In genomic region chrX:15438332-15438731, GRCh38 we compare ENCODE assay signal across 13 cellular contexts. TPM values are rescaled to one million over a fixed set of nuclear protein-coding genes. Genes with fewer than 3 reads are reported as not detected.
A peak's percentile ranks its signal among the peaks of the same experiment; 100 is the strongest.
DNase-seq lines count a peak whose midpoint lies in the region; ATAC-seq and TF ChIP-seq lines count a peak whose summit lies in the region.
"Had no signal": no experiment of that assay in that cellular context is flagged by ENCODE, and none has a peak within 500 bp of the region (broad histone marks: within the 10 kb centered on the region; RNA-seq: fewer than 3 reads in every experiment).

No MANE protein-coding gene starts in this region.

- no peak overlapping the region for H4K8ac ChIP-seq in H9 (replicated peaks; ENCODE audit: insufficient read length, low read depth, low read length)

- TF ChIP-seq CTCF in H9 (conservative IDR thresholded peaks at IDR 0.05) = no peak
- no peak for TF ChIP-seq CTCF in suprapubic skin (IDR thresholded peaks at IDR 0.05)

- no peak overlapping the region for H3T11ph ChIP-seq in H9 (ENCODE audit: low read length)

- H3K27me3 Mint-ChIP-seq in H9 (ENCODE audit: low read depth) = peaks cover 1% of the 10 kb centered on the region

- peaks cover 2 to 9% of the 10 kb centered on the region in 2 experiments; a peak in 3 of 4 replicates for H3K4me1 Mint-ChIP-seq in H9

- no peak overlapping the region for H3K18ac ChIP-seq in H9 (ENCODE audit: insufficient read length, low read depth, low read length)

- no peak overlapping the region for H3K4me3 Mint-ChIP-seq in H9

- ATAC-seq in GM19025 (IDR thresholded peaks at IDR 0.05; ENCODE audit: low read depth, unreplicated experiment) (peak; percentile 67), HG03460 (IDR thresholded peaks at IDR 0.05; ENCODE audit: unreplicated experiment) (peak; percentile 57)

- H3K9me3 Mint-ChIP-seq in H9 = no peaks in the 10 kb centered on the region

- no peaks in the 10 kb centered on the region for H3K36me3 ChIP-seq in suprapubic skin

- H2BK12ac ChIP-seq in H9 (ENCODE audit: insufficient read length, low read depth, low read length) = no peak overlapping the region

- no peaks in the 10 kb centered on the region for H3K23me2 ChIP-seq in H9 (ENCODE audit: insufficient read length, low read depth, low read length, poor library complexity, severe bottlenecking)

- H3K27me3 ChIP-seq in H9 (ENCODE audit: insufficient read depth, low read length) = no peaks in the 10 kb centered on the region
- H3K27me3 ChIP-seq in suprapubic skin = no peaks in the 10 kb centered on the region

- no peak overlapping the region for H3K4ac ChIP-seq in H9 (ENCODE audit: low read depth, low read length)

- no peak overlapping the region for H2BK20ac ChIP-seq in H9 (ENCODE audit: low read depth, low read length, poor library complexity, severe bottlenecking)

- H4K91ac ChIP-seq in H9 (ENCODE audit: insufficient read length, low read depth, low read length) = no peak overlapping the region

- H4K20me1 ChIP-seq in H9 (ENCODE audit: control insufficient read depth, insufficient read depth, insufficient read length) = no peaks in the 10 kb centered on the region

- no peaks in the 10 kb centered on the region for H3K9me3 ChIP-seq in H9 (ENCODE audit: control insufficient read depth, low read depth, low read length)
- no peaks in the 10 kb centered on the region for H3K9me3 ChIP-seq in suprapubic skin

- no peak overlapping the region for H2BK120ac ChIP-seq in H9 (ENCODE audit: low read depth, low read length, poor library complexity, severe bottlenecking)

- no peak overlapping the region for H3K4me3 ChIP-seq in suprapubic skin

- H2BK5ac ChIP-seq in H9 (ENCODE audit: insufficient read length, low read length) = no peak overlapping the region

- no peak overlapping the region for H2AFZ ChIP-seq in H9 (ENCODE audit: low read length)

- TF ChIP-seq EP300 in suprapubic skin (IDR thresholded peaks at IDR 0.05) = no peak

- H3K14ac ChIP-seq in H9 (ENCODE audit: insufficient read depth, low read length) = no peak overlapping the region

- H3K79me1 ChIP-seq in H9 (ENCODE audit: insufficient read depth, low read depth, low read length, poor library complexity, severe bottlenecking) = no peaks in the 10 kb centered on the region

- H3K4me1 ChIP-seq in H9 (ENCODE audit: insufficient read depth, low read length) (no peaks in the 10 kb centered on the region), suprapubic skin (no peaks in the 10 kb centered on the region)

- H3K36me3 Mint-ChIP-seq in H9 (ENCODE audit: insufficient read depth in 1 of 3, low read depth in 3 of 3) = peaks cover 0 to 3% (median 0%) of the 10 kb centered on the region in 3 experiments; a peak in 2 of 7 replicates

- H3K56ac ChIP-seq in H9 (ENCODE audit: insufficient read length, low read depth, low read length) = peak overlapping the region; percentile 82

- H3K23ac ChIP-seq in H9 (ENCODE audit: insufficient read length, low read depth, low read length) = no peak overlapping the region

- H3K4me2 ChIP-seq in H9 (ENCODE audit: insufficient read depth, insufficient read length, low read length) = no peak overlapping the region
- H3K4me2 ChIP-seq: KMS-11 had no signal

- H3K79me2 ChIP-seq in H9 (ENCODE audit: insufficient read depth, low read length) = no peaks in the 10 kb centered on the region

- H3K9ac ChIP-seq in H9 (ENCODE audit: extremely low read depth, insufficient read length, low read length) = no peak overlapping the region
- H3K9ac ChIP-seq: KMS-11 had no signal

- no peak overlapping the region for H4K5ac ChIP-seq in H9 (ENCODE audit: insufficient read length, low read depth, low read length)

- no peak overlapping the region for H2BK15ac ChIP-seq in H9 (ENCODE audit: low read depth, low read length)

- peak; percentile 2 for DNase-seq in Ammon's horn (ENCODE audit: low spot score)
- DNase-seq in H9 = no peak
- no peak for DNase-seq in suprapubic skin (ENCODE audit: low spot score in 2 of 2)
- DNase-seq in activated effector memory CD4-positive, alpha-beta T cell treated with Interleukin-2 at 50 U/mL for 16 hours = no peak
- DNase-seq in foreskin melanocyte = no peak
- no peak for DNase-seq in activated CD4-positive, alpha-beta T cell treated with anti-CD3 and anti-CD28 coated beads, Interleukin-2, amount 50 U/mL, for 4 hours
- DNase-seq: islet precursor cell, retina had no signal

- WGBS in H9 (ENCODE audit: extremely low coverage, insufficient read length, low lambda C conversion rate) = no CpG with 5 or more reads among the region's 3 CpGs
- 94% methylated on average over 3 of the region's 3 CpGs for WGBS in suprapubic skin

- TF ChIP-seq POLR2A in suprapubic skin (IDR thresholded peaks at IDR 0.05) = no peak

- no peak overlapping the region for H3K27ac Mint-ChIP-seq in H9

- H3K27ac ChIP-seq in H9 (ENCODE audit: insufficient read length, low read depth, low read length) (no peak overlapping the region), suprapubic skin (no peak overlapping the region)
- H3K27ac ChIP-seq: KMS-11, VCaP had no signal

- H2AK5ac ChIP-seq in H9 (ENCODE audit: insufficient read length, low read length) = no peak overlapping the region

RNA-seq across cellular contexts. Expression of gene VEGFD, which starts 54.1 kb away (rescaled TPM):
- total RNA-seq in H9 (2021) (0.11 TPM in 1 of 2 replicates, not detected in the other), suprapubic skin (1 to 10 TPM in 2 of 4 donors, under 1 TPM in 1, not detected in 1; 0.76 to 1.7 (median 1.2) TPM)
- total RNA-seq: frontal cortex had no signal

RNA-seq across cellular contexts. Expression of gene PIR, which starts 54.8 kb away (rescaled TPM):
- total RNA-seq in H9 (2021) = 25.1 and 29.7 TPM in 2 replicates
- total RNA-seq in suprapubic skin = 10 to 100 TPM in 3 of 4 donors, 1 to 10 TPM in 1; 4.4 to 24.4 (median 14.7) TPM
